Comparison of ENCODE assay signal across 28 cellular contexts in genomic region chr4:16248605-16249004, GRCh38. TPM values are rescaled to one million over a fixed set of nuclear protein-coding genes. Genes with fewer than 3 reads are reported as not detected.
DNase-seq lines count a peak whose midpoint lies in the region; ATAC-seq, FAIRE-seq and TF ChIP-seq lines count a peak whose summit lies in the region.
"Had no signal": no experiment of that assay in that cellular context is flagged by ENCODE, and none has a peak within 500 bp of the region (broad histone marks: within the 10 kb centered on the region; RNA-seq: fewer than 3 reads in every experiment).

No MANE protein-coding gene starts in this region.

- BruUV-seq in HepG2 (replicated peaks; lab: Mats Ljungman, UMichigan), result no TSS peak

- FAIRE-seq in HepG2 (lab: Jason Lieb, UNC), result peak; percentile 21
- FAIRE-seq: A204.1, A549, D721Med had no signal

- no peak overlapping the region for H3K4me2 ChIP-seq in HepG2 (ENCODE audit: low read depth, low read length)
- H3K4me2 ChIP-seq: A549; BLaER1; BLaER1 treated with 17β-estradiol and CSF1 and Interleukin-3, amounts not matched to agents 10 nM and 100 nM had no signal

- TF ChIP-seq RAD21 in HepG2 (CRISPR knock-in tag; IDR thresholded peaks at IDR 0.05), result no peak

- H3K27me3 ChIP-seq in HepG2 (ENCODE audit: control insufficient read depth in 1 of 2, insufficient read depth in 2 of 2, low read length in 2 of 2), result no peaks in the 10 kb centered on the region
- H3K27me3 ChIP-seq in right lobe of liver, result no peaks in the 10 kb centered on the region
- H3K27me3 ChIP-seq: BE2C; BLaER1; BLaER1 treated with 17β-estradiol and CSF1 and Interleukin-3, amounts not matched to agents 10 nM and 100 nM had no signal

- no peak for TF ChIP-seq CTCF in HepG2 (CRISPR knock-in tag; IDR thresholded peaks at IDR 0.05)
- no peak for TF ChIP-seq CTCF in right lobe of liver (IDR thresholded peaks at IDR 0.05)

- intact Hi-C loops in HepG2 (cut with micrococcal nuclease; ENCODE audit: unreplicated experiment) (no loop called here), right lobe of liver (cut with DNase I) (no loop called here)

- 0 out of 4 replicates have a peak, but pooled peaks of 1 of the 2 experiments have one; percentile 24 for TF ChIP-seq EP300 in HepG2 (IDR thresholded peaks at IDR 0.05; ENCODE audit: low read depth in 2 of 2, low read length in 2 of 2)
- no peak for TF ChIP-seq EP300 in HepG2 (CRISPR knock-in tag; IDR thresholded peaks at IDR 0.05; ENCODE audit: borderline replicate concordance)

- H3K27ac ChIP-seq in HepG2 (ENCODE audit: extremely low read length, insufficient read depth, low read length), result no peak overlapping the region
- H3K27ac ChIP-seq in right lobe of liver, result no peak overlapping the region
- H3K27ac ChIP-seq: 22Rv1; BLaER1; BLaER1 treated with 17β-estradiol and CSF1 and Interleukin-3, amounts not matched to agents 10 nM and 100 nM; C4-2B had no signal

- peak; percentile 50 for DNase-seq in HepG2 (ENCODE audit: low spot score)
- DNase-seq in right lobe of liver, result no peak
- DNase-seq: 8988T; ACHN; AML-193; BE2C; C1 segment of cervical spinal cord; Caco-2; Calu3; CD4-positive, alpha-beta memory T cell; CD4-positive, alpha-beta T cell; CD4-positive, CD25-positive, alpha-beta regulatory T cell; CD8-positive, alpha-beta memory T cell; CD8-positive, alpha-beta T cell; COR-L47; DMS 273 treated with DMSO at 0.1 percent for 48 hours; DMS153; DMS53; DMS79; DND-41; EL had no signal

- no peak overlapping the region for H2AFZ ChIP-seq in HepG2 (ENCODE audit: low read length)

- CTCF ChIA-PET in HepG2 (lab: Yijun Ruan, JAX; ENCODE audit: low intra/inter-chr PET ratio, low total read pairs), result no interaction called here

- no peaks in the 10 kb centered on the region for H3K79me2 ChIP-seq in HepG2 (ENCODE audit: insufficient read depth, low read length)

- H3K9ac ChIP-seq in HepG2 (ENCODE audit: insufficient read depth, low read depth, low read length), result no peak overlapping the region
- H3K9ac ChIP-seq: BLaER1; BLaER1 treated with 17β-estradiol and CSF1 and Interleukin-3, amounts not matched to agents 10 nM and 100 nM had no signal

- H3K9me3 ChIP-seq in HepG2 (ENCODE audit: low read length), result no peaks in the 10 kb centered on the region
- no peaks in the 10 kb centered on the region for H3K9me3 ChIP-seq in right lobe of liver
- H3K9me3 ChIP-seq: A549; BE2C; BLaER1; BLaER1 treated with 17β-estradiol and CSF1 and Interleukin-3, amounts not matched to agents 10 nM and 100 nM; Caco-2 had no signal

- 92% methylated on average over 2 of the region's 2 CpGs for WGBS in HepG2 (ENCODE audit: low lambda C conversion rate)
- WGBS in right lobe of liver (ENCODE audit: insufficient coverage, low coverage, low lambda C conversion rate, missing lambda C conversion rate), result 100% methylated on average over 2 of the region's 2 CpGs

- H3K36me3 ChIP-seq in HepG2 (replicated peaks in 1 of 2; ENCODE audit: control insufficient read depth in 1 of 2, insufficient read depth in 2 of 2, low read length in 2 of 2), result no peaks in the 10 kb centered on the region
- H3K36me3 ChIP-seq in right lobe of liver, result peaks cover 0 to 4% (median 0%) of the 10 kb centered on the region in 4 donors
- H3K36me3 ChIP-seq: BE2C; BLaER1; BLaER1 treated with 17β-estradiol and CSF1 and Interleukin-3, amounts not matched to agents 10 nM and 100 nM had no signal

- in situ Hi-C loops in HepG2 (cut with HindIII; ENCODE audit: extremely low pct_ligation_motif_present, low pct_unique_long_range_greater_than_20kb), result no loop called here

- no peaks in the 10 kb centered on the region for H4K20me1 ChIP-seq in HepG2 (ENCODE audit: insufficient read depth, low read length)
- H4K20me1 ChIP-seq: BLaER1; BLaER1 treated with 17β-estradiol and CSF1 and Interleukin-3, amounts not matched to agents 10 nM and 100 nM had no signal

- no peak overlapping the region for H3K4me3 ChIP-seq in HepG2 (replicated peaks in 1 of 3; ENCODE audit: insufficient read depth in 1 of 3, low read depth in 2 of 3, low read length in 3 of 3)
- no peak overlapping the region for H3K4me3 ChIP-seq in right lobe of liver
- H3K4me3 ChIP-seq: A549; BLaER1; BLaER1 treated with 17β-estradiol and CSF1 and Interleukin-3, amounts not matched to agents 10 nM and 100 nM had no signal

- H3K4me1 ChIP-seq in HepG2 (ENCODE audit: insufficient read depth, low read length), result peaks cover 55% of the 10 kb centered on the region
- peaks cover 0 to 12% (median 0%) of the 10 kb centered on the region in 4 donors for H3K4me1 ChIP-seq in right lobe of liver
- H3K4me1 ChIP-seq: BE2C; BLaER1; BLaER1 treated with 17β-estradiol and CSF1 and Interleukin-3, amounts not matched to agents 10 nM and 100 nM had no signal

- TF ChIP-seq POLR2A in HepG2 (IDR thresholded peaks at IDR 0.05; ENCODE audit: insufficient read depth in 1 of 2, low read depth in 2 of 2, low read length in 2 of 2) (no peak), right lobe of liver (IDR thresholded peaks at IDR 0.05) (no peak)

- POLR2A ChIA-PET in HepG2 (lab: Yijun Ruan, JAX), result interaction anchor here (1.5 kb wide), 1 partner anchor 9 kb away, joined by 4 read pairs; no protein-coding TSS in a partner anchor

- ATAC-seq in HepG2 (no peak), right lobe of liver (no peak)
- ATAC-seq: A549; CD8-positive, alpha-beta T cell had no signal

TF ChIP-seq in HepG2, 621 proteins besides CTCF, POLR2A, EP300 and RAD21:
- TF ChIP-seq FOXA1 (IDR thresholded peaks at IDR 0.05) (no peak), FOXA1 (CRISPR knock-in tag; IDR thresholded peaks at IDR 0.05) (0 out of 2 replicates have a peak, but pooled peaks have one; percentile 12), SOX13 (IDR thresholded peaks at IDR 0.05) (no peak), SOX13 (CRISPR knock-in tag; conservative IDR thresholded peaks at IDR 0.05 in 1 of 2, IDR thresholded peaks at IDR 0.05 in 1 of 2) (peak in 1 of 2 experiments; percentile 74; a peak in 2 of 4 replicates), EHMT2 (IDR thresholded peaks at IDR 0.05; ENCODE audit: borderline replicate concordance, low read depth, low read length) (peak; percentile 33; the same call in 1 of the 2 replicates), SOX5 (CRISPR knock-in tag; IDR thresholded peaks at IDR 0.05; ENCODE audit: borderline replicate concordance) (peak; percentile 27; the same call in 1 of the 2 replicates), TEAD3 (CRISPR knock-in tag; optimal IDR thresholded peaks at IDR 0.05; ENCODE audit: borderline replicate concordance) (peak; percentile 12), ZNF644 (CRISPR knock-in tag; IDR thresholded peaks at IDR 0.05; ENCODE audit: low read depth) (peak; percentile 93), SIN3A (IDR thresholded peaks at IDR 0.05; ENCODE audit: borderline replicate concordance, low read depth, low read length) (no peak), ZNF331 (CRISPR knock-in tag; IDR thresholded peaks at IDR 0.05) (no peak), HNF4A (CRISPR knock-in tag; IDR thresholded peaks at IDR 0.05) (peak; percentile 30; the same call in 1 of the 2 replicates)
- TF ChIP-seq, protein P1, sequence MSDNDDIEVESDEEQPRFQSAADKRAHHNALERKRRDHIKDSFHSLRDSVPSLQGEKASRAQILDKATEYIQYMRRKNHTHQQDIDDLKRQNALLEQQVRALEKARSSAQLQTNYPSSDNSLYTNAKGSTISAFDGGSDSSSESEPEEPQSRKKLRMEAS (IDR thresholded peaks at IDR 0.05), result peak; percentile 43; the same call in 1 of the 2 replicates

RNA-seq across cellular contexts. Expression of gene TAPT1, which starts 22.3 kb away (rescaled TPM):
- total RNA-seq in HepG2 (2016; rRNA removed; fragmentation: Illumina TruSeq; extraction: Trizol) (16.3 and 24.5 TPM in 2 replicates), right lobe of liver (10 to 100 TPM; 10.8 to 57.3 (median 40.1) TPM)
- 3.1 and 5.0 TPM in 2 replicates for total RNA-seq in HepG2 (2016; cell fraction: cytosol; rRNA removed; fragmentation: Illumina TruSeq; extraction: Trizol; ENCODE audit: low read depth)
- 11.6 and 24.9 TPM in 2 replicates for total RNA-seq in HepG2 (2016; cell fraction: insoluble cytoplasmic fraction; rRNA removed; fragmentation: Illumina TruSeq; extraction: Trizol)
- 10.7 and 11.1 TPM in 2 replicates for total RNA-seq in HepG2 (2016; cell fraction: membrane; rRNA removed; fragmentation: Illumina TruSeq; extraction: Trizol)
- 37.3 and 37.6 TPM in 2 replicates for total RNA-seq in HepG2 (2016; cell fraction: nucleus; rRNA removed; fragmentation: Illumina TruSeq; extraction: Trizol)
- 23.3 and 25.3 TPM in 2 replicates for polyA plus RNA-seq in HepG2 (2011; rRNA removed)
- polyA plus RNA-seq in HepG2 (2011; cell fraction: cytosol; rRNA removed), result 8.3 and 13.6 TPM in 2 replicates
- 30.6 and 35.1 TPM in 2 replicates for polyA plus RNA-seq in HepG2 (2011; cell fraction: nucleus; rRNA removed)
- 19.8 and 24.0 TPM in 2 replicates for polyA plus RNA-seq in HepG2 (2012)
- polyA plus RNA-seq in HepG2 (2016; cell fraction: cytosol; fragmentation: Illumina TruSeq; extraction: Trizol; ENCODE audit: low read depth), result 2.9 and 3.6 TPM in 2 replicates
- polyA plus RNA-seq in HepG2 (2016; cell fraction: insoluble cytoplasmic fraction; fragmentation: Illumina TruSeq; extraction: Trizol; ENCODE audit: low read depth), result 10.6 and 12.6 TPM in 2 replicates
- 6.8 and 7.3 TPM in 2 replicates for polyA plus RNA-seq in HepG2 (2016; cell fraction: membrane; fragmentation: Illumina TruSeq; extraction: Trizol; ENCODE audit: low read depth)
- polyA plus RNA-seq in HepG2 (2016; cell fraction: nucleus; fragmentation: Illumina TruSeq; extraction: Trizol; ENCODE audit: insufficient read depth, low read depth), result 51.8 and 52.9 TPM in 2 replicates
- polyA minus RNA-seq in HepG2 (2011; rRNA and poly(A)+ RNA removed; ENCODE audit: low replicate concordance), result 15.2 and 37.2 TPM in 2 replicates
- 17.0 and 19.9 TPM in 2 replicates for polyA minus RNA-seq in HepG2 (2011; cell fraction: cytosol; rRNA and poly(A)+ RNA removed)
- polyA minus RNA-seq in HepG2 (2011; cell fraction: nucleus; rRNA and poly(A)+ RNA removed), result 102 TPM in 2 replicates
